Comparison of ENCODE assay signal across 15 cellular contexts in the genomic region with DNA sequence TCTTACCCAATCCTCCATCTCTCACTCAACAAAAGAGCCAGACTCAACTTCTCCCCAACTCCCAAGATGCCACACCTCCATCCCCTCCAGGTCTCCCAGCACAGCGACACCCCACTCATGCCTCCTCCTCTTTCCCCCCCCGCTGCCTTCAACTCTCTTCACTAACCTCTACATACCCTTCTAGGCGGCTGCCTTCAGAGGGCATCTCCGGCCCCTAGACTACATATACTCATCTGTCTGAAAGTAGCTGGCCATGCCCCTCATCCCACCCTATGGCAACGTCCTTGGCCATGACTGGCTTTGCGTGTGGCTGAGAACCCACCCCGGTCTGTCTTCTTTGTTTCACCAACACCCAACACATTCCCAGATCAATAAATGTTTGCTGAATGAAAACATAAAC.
DNase-seq lines count a peak whose midpoint lies in the region; FAIRE-seq and TF ChIP-seq lines count a peak whose summit lies in the region.
"Had no signal": no experiment of that assay in that cellular context is flagged by ENCODE, and none has a peak within 500 bp of the region (broad histone marks: within the 10 kb centered on the region; RNA-seq: fewer than 3 reads in every experiment).

No MANE protein-coding gene starts in this region.

- no peak for FAIRE-seq in kidney (lab: Jason Lieb, UNC)
- FAIRE-seq: A204.1, H54 had no signal

- CTCF ChIA-PET in PC-9 (lab: Charles Lee): no interaction called here

- H3K9me3 ChIP-seq in PC-9 (ENCODE audit: insufficient read depth, low read depth) (peaks cover 7% of the 10 kb centered on the region), kidney (ENCODE audit: control insufficient read depth in 1 of 2, low read length in 2 of 2) (no peaks in the 10 kb centered on the region)

- no peak overlapping the region for H2AFZ ChIP-seq in PC-9
- H2AFZ ChIP-seq: GM23248 had no signal

- TF ChIP-seq CTCF in PC-9 (conservative IDR thresholded peaks at IDR 0.05): no peak
- no peak for TF ChIP-seq CTCF in kidney (IDR thresholded peaks at IDR 0.05; ENCODE audit: borderline replicate concordance, extremely low read depth, insufficient read depth)
- TF ChIP-seq CTCF in osteocyte (IDR thresholded peaks at IDR 0.05): no peak

- H3K27me3 ChIP-seq in PC-9 (ENCODE audit: insufficient read depth, low read depth): no peaks in the 10 kb centered on the region

- no peaks in the 10 kb centered on the region for H3K79me2 ChIP-seq in PC-9 (ENCODE audit: low read depth)

- peak overlapping the region; percentile 58 for H3K4me2 ChIP-seq in PC-9

- intact Hi-C loops in PC-9 (cut with micrococcal nuclease; ENCODE audit: unreplicated experiment): loop anchor here (5.0 kb wide), 1 partner anchor 37 kb away; no protein-coding TSS in a partner anchor
- intact Hi-C loops in kidney (cut with DNase I): no loop called here

- H3K4me1 ChIP-seq in PC-9 (replicated peaks; ENCODE audit: insufficient read depth) (peaks cover 83% of the 10 kb centered on the region), kidney (ENCODE audit: control insufficient read depth in 1 of 2, insufficient read depth in 1 of 2, low read depth in 1 of 2, low read length in 2 of 2) (peaks cover 0 to under 1% of the 10 kb centered on the region in 2 donors)

- BruUV-seq in PC-9 (replicated peaks; lab: Mats Ljungman, UMichigan): no TSS peak

- peaks cover 57% of the 10 kb centered on the region for H3F3A ChIP-seq in PC-9 (ENCODE audit: insufficient read depth, low read depth)

- no peak overlapping the region for H3K9ac ChIP-seq in kidney (ENCODE audit: low read length in 2 of 2)
- H3K9ac ChIP-seq: GM23248 had no signal

- peak overlapping the region; percentile 89 for H3K27ac ChIP-seq in PC-9
- no peak overlapping the region for H3K27ac ChIP-seq in kidney (ENCODE audit: low read depth in 2 of 2, low read length in 2 of 2)
- H3K27ac ChIP-seq: C4-2B, GM23248 had no signal

- H3K27ac Mint-ChIP-seq in osteocyte (ENCODE audit: unreplicated experiment): no peak overlapping the region
- H3K27ac Mint-ChIP-seq: CD4-positive, alpha-beta T cell had no signal

- H3K36me3 Mint-ChIP-seq in osteocyte (ENCODE audit: unreplicated experiment): no peaks in the 10 kb centered on the region

- H3K4me1 Mint-ChIP-seq in osteocyte (ENCODE audit: unreplicated experiment): no peaks in the 10 kb centered on the region

- H3K4me3 ChIP-seq in PC-9: no peak overlapping the region
- H3K4me3 ChIP-seq in kidney (ENCODE audit: low read length in 2 of 2): no peak overlapping the region
- H3K4me3 ChIP-seq: GM23248 had no signal

- DNase-seq in PC-9: no peak
- peak; percentile 26 for DNase-seq in kidney
- DNase-seq in osteocyte (ENCODE audit: extremely low spot score, unreplicated experiment): peak; percentile 57
- DNase-seq in NCI-H2227 treated with DMSO at 0.1 percent for 48 hours (lab: John Stamatoyannopoulos, UW): no peak
- no peak for DNase-seq in DMS153 treated with DMSO at 0.1 percent for 48 hours (lab: John Stamatoyannopoulos, UW; ENCODE audit: unreplicated experiment)
- DNase-seq in glomerular visceral epithelial cell (ENCODE audit: extremely low spot score): no peak
- DNase-seq: ACHN; CD4-positive, alpha-beta T cell; DMS153; GF-D8; GM23248; HCEC 1CT had no signal

- H4K20me1 ChIP-seq in PC-9 (ENCODE audit: insufficient read depth): no peaks in the 10 kb centered on the region

- H3K36me3 ChIP-seq in PC-9 (ENCODE audit: low read depth) (no peaks in the 10 kb centered on the region), kidney (ENCODE audit: control insufficient read depth in 1 of 2, insufficient read depth in 2 of 2, low read length in 2 of 2) (no peaks in the 10 kb centered on the region)

- H3K27me3 Mint-ChIP-seq in osteocyte (ENCODE audit: unreplicated experiment): peaks cover 28% of the 10 kb centered on the region

- POLR2A ChIA-PET in PC-9 (lab: Charles Lee; ENCODE audit: unreplicated experiment): no interaction called here

- no peaks in the 10 kb centered on the region for H3K9me2 ChIP-seq in PC-9 (ENCODE audit: insufficient read depth)

- no peak overlapping the region for H3K4me3 Mint-ChIP-seq in osteocyte (ENCODE audit: unreplicated experiment)
- H3K4me3 Mint-ChIP-seq: CD4-positive, alpha-beta T cell had no signal

- H3K9me3 Mint-ChIP-seq in osteocyte (ENCODE audit: unreplicated experiment): peaks cover 11% of the 10 kb centered on the region
- H3K9me3 Mint-ChIP-seq: CD4-positive, alpha-beta T cell had no signal

Comparison
In these comparisons a context has a peak if more than half of its experiments do, and no peak if none do; other contexts are left out.
1. DNase-seq: peak in kidney (single experiment) and osteocyte (single experiment); none in PC-9 (0 of 2), NCI-H2227 treated with DMSO at 0.1 percent for 48 hours (single experiment), DMS153 treated with DMSO at 0.1 percent for 48 hours (single experiment) and glomerular visceral epithelial cell (single experiment).